1 cellular context compared by ENCODE assay signal in the genomic region with DNA sequence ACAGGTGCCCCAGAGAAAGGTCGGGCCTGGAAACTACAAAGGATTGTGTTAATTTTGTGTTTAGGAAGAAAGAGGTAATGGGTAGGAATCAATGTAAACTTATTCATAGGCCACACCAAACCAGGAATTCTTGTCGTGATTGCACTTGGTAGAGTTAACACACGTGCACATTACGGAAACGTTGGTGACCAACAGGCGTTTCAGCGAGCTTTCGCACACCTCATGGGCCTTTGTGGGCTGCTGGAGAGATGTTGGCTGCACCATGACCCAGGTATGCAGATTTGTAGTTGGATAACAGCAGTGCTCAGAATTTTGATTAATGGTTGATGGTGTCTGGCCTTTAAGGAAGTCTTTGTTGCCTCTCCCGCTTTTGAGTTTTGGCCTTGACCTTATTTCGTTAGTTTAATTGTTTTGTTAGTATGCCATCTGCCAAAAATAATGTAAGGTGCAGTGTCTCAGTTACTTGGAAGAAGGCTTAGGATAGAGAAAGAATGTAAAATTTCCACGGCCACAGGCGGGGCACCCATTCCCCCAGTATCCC.
TF ChIP-seq lines count a peak whose summit lies in the region.

No MANE protein-coding gene starts in this region.

TF ChIP-seq in K562, 482 proteins besides CTCF, POLR2A, EP300 and RAD21 (continued from another document):
- TF ChIP-seq, protein P1, sequence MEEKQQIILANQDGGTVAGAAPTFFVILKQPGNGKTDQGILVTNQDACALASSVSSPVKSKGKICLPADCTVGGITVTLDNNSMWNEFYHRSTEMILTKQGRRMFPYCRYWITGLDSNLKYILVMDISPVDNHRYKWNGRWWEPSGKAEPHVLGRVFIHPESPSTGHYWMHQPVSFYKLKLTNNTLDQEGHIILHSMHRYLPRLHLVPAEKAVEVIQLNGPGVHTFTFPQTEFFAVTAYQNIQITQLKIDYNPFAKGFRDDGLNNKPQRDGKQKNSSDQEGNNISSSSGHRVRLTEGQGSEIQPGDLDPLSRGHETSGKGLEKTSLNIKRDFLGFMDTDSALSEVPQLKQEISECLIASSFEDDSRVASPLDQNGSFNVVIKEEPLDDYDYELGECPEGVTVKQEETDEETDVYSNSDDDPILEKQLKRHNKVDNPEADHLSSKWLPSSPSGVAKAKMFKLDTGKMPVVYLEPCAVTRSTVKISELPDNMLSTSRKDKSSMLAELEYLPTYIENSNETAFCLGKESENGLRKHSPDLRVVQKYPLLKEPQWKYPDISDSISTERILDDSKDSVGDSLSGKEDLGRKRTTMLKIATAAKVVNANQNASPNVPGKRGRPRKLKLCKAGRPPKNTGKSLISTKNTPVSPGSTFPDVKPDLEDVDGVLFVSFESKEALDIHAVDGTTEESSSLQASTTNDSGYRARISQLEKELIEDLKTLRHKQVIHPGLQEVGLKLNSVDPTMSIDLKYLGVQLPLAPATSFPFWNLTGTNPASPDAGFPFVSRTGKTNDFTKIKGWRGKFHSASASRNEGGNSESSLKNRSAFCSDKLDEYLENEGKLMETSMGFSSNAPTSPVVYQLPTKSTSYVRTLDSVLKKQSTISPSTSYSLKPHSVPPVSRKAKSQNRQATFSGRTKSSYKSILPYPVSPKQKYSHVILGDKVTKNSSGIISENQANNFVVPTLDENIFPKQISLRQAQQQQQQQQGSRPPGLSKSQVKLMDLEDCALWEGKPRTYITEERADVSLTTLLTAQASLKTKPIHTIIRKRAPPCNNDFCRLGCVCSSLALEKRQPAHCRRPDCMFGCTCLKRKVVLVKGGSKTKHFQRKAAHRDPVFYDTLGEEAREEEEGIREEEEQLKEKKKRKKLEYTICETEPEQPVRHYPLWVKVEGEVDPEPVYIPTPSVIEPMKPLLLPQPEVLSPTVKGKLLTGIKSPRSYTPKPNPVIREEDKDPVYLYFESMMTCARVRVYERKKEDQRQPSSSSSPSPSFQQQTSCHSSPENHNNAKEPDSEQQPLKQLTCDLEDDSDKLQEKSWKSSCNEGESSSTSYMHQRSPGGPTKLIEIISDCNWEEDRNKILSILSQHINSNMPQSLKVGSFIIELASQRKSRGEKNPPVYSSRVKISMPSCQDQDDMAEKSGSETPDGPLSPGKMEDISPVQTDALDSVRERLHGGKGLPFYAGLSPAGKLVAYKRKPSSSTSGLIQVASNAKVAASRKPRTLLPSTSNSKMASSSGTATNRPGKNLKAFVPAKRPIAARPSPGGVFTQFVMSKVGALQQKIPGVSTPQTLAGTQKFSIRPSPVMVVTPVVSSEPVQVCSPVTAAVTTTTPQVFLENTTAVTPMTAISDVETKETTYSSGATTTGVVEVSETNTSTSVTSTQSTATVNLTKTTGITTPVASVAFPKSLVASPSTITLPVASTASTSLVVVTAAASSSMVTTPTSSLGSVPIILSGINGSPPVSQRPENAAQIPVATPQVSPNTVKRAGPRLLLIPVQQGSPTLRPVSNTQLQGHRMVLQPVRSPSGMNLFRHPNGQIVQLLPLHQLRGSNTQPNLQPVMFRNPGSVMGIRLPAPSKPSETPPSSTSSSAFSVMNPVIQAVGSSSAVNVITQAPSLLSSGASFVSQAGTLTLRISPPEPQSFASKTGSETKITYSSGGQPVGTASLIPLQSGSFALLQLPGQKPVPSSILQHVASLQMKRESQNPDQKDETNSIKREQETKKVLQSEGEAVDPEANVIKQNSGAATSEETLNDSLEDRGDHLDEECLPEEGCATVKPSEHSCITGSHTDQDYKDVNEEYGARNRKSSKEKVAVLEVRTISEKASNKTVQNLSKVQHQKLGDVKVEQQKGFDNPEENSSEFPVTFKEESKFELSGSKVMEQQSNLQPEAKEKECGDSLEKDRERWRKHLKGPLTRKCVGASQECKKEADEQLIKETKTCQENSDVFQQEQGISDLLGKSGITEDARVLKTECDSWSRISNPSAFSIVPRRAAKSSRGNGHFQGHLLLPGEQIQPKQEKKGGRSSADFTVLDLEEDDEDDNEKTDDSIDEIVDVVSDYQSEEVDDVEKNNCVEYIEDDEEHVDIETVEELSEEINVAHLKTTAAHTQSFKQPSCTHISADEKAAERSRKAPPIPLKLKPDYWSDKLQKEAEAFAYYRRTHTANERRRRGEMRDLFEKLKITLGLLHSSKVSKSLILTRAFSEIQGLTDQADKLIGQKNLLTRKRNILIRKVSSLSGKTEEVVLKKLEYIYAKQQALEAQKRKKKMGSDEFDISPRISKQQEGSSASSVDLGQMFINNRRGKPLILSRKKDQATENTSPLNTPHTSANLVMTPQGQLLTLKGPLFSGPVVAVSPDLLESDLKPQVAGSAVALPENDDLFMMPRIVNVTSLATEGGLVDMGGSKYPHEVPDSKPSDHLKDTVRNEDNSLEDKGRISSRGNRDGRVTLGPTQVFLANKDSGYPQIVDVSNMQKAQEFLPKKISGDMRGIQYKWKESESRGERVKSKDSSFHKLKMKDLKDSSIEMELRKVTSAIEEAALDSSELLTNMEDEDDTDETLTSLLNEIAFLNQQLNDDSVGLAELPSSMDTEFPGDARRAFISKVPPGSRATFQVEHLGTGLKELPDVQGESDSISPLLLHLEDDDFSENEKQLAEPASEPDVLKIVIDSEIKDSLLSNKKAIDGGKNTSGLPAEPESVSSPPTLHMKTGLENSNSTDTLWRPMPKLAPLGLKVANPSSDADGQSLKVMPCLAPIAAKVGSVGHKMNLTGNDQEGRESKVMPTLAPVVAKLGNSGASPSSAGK (IDR thresholded peaks at IDR 0.05): 0 out of 2 replicates have a peak, but pooled peaks have one; percentile 34
- TF ChIP-seq, protein P2, sequence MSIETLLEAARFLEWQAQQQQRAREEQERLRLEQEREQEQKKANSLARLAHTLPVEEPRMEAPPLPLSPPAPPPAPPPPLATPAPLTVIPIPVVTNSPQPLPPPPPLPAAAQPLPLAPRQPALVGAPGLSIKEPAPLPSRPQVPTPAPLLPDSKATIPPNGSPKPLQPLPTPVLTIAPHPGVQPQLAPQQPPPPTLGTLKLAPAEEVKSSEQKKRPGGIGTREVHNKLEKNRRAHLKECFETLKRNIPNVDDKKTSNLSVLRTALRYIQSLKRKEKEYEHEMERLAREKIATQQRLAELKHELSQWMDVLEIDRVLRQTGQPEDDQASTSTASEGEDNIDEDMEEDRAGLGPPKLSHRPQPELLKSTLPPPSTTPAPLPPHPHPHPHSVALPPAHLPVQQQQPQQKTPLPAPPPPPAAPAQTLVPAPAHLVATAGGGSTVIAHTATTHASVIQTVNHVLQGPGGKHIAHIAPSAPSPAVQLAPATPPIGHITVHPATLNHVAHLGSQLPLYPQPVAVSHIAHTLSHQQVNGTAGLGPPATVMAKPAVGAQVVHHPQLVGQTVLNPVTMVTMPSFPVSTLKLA (conservative IDR thresholded peaks at IDR 0.05): peak in 1 of 2 experiments; percentile 30; a peak in 1 of 4 replicates
- TF ChIP-seq MEIS2 (IDR thresholded peaks at IDR 0.05; ENCODE audit: partially characterized antibody): peak; percentile 17
